ENCODE assay signal across 2 cellular contexts in the genomic region with DNA sequence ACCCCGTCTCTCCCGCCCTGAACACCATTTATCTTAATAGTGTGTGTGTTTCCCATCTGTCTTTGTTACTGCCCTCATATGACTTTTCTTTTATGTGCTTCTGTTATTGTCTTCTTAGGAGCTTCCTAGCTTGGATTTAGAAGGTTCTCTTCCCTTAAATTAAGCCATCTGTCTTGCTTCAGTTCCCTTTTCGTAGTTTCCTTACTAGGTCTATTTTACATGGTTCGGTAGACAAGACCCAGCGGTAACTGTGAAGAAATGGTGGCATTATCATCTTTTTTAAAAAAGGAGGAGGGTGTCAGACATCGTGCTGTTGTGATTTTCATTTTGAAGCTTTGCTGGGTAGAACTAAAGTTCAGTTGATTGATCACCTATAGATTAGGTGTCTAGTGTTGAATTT.
A peak's percentile ranks its signal among the peaks of the same experiment; 100 is the strongest.
TF ChIP-seq lines count a peak whose summit lies in the region.

No MANE protein-coding gene starts in this region.

TF ChIP-seq in GM12878, 131 proteins besides CTCF, POLR2A, EP300 and RAD21 (continued from another document):
- TF ChIP-seq RUNX3 (IDR thresholded peaks at IDR 0.05; ENCODE audit: low read length) = 0 out of 2 replicates have a peak, but pooled peaks have one; percentile 4
- 0 out of 2 replicates have a peak, but pooled peaks have one; percentile 11 for TF ChIP-seq NFIC (IDR thresholded peaks at IDR 0.05; ENCODE audit: low read depth, low read length)
- TF ChIP-seq SPI1 (IDR thresholded peaks at IDR 0.05; ENCODE audit: borderline replicate concordance, insufficient read depth, low read depth, low read length) = peak; percentile 63; the same call in 1 of the 2 replicates
TF ChIP-seq in GM12878: peak in this region for 4.

TF ChIP-seq in SK-N-SH treated with all-trans-retinoic acid at 6 μM for 48 hours, 23 proteins besides CTCF, POLR2A, EP300 and RAD21:
- TF ChIP-seq, protein P1, sequence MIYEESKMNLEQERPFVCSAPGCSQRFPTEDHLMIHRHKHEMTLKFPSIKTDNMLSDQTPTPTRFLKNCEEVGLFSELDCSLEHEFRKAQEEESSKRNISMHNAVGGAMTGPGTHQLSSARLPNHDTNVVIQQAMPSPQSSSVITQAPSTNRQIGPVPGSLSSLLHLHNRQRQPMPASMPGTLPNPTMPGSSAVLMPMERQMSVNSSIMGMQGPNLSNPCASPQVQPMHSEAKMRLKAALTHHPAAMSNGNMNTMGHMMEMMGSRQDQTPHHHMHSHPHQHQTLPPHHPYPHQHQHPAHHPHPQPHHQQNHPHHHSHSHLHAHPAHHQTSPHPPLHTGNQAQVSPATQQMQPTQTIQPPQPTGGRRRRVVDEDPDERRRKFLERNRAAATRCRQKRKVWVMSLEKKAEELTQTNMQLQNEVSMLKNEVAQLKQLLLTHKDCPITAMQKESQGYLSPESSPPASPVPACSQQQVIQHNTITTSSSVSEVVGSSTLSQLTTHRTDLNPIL (CRISPR knock-in tag; IDR thresholded peaks at IDR 0.05; ENCODE audit: low read depth) = no peak
- no peak for TF ChIP-seq OSR1 (CRISPR knock-in tag; IDR thresholded peaks at IDR 0.05)
- TF ChIP-seq ZNF8 (CRISPR knock-in tag; IDR thresholded peaks at IDR 0.05) = no peak
- TF ChIP-seq ARNTL (CRISPR knock-in tag; IDR thresholded peaks at IDR 0.05; ENCODE audit: borderline replicate concordance, low read depth) = no peak
- no peak for TF ChIP-seq SNAI2 (CRISPR knock-in tag; IDR thresholded peaks at IDR 0.05)
- no peak for TF ChIP-seq ZFP30 (CRISPR knock-in tag; IDR thresholded peaks at IDR 0.05)
- TF ChIP-seq ZC3H10 (CRISPR knock-in tag; IDR thresholded peaks at IDR 0.05) = no peak
- TF ChIP-seq, protein P2, sequence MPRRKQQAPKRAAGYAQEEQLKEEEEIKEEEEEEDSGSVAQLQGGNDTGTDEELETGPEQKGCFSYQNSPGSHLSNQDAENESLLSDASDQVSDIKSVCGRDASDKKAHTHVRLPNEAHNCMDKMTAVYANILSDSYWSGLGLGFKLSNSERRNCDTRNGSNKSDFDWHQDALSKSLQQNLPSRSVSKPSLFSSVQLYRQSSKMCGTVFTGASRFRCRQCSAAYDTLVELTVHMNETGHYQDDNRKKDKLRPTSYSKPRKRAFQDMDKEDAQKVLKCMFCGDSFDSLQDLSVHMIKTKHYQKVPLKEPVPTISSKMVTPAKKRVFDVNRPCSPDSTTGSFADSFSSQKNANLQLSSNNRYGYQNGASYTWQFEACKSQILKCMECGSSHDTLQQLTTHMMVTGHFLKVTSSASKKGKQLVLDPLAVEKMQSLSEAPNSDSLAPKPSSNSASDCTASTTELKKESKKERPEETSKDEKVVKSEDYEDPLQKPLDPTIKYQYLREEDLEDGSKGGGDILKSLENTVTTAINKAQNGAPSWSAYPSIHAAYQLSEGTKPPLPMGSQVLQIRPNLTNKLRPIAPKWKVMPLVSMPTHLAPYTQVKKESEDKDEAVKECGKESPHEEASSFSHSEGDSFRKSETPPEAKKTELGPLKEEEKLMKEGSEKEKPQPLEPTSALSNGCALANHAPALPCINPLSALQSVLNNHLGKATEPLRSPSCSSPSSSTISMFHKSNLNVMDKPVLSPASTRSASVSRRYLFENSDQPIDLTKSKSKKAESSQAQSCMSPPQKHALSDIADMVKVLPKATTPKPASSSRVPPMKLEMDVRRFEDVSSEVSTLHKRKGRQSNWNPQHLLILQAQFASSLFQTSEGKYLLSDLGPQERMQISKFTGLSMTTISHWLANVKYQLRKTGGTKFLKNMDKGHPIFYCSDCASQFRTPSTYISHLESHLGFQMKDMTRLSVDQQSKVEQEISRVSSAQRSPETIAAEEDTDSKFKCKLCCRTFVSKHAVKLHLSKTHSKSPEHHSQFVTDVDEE (CRISPR knock-in tag; IDR thresholded peaks at IDR 0.05) = no peak
- no peak for TF ChIP-seq PPARA (CRISPR knock-in tag; IDR thresholded peaks at IDR 0.05; ENCODE audit: borderline replicate concordance)
- TF ChIP-seq ZFP3 (CRISPR knock-in tag; IDR thresholded peaks at IDR 0.05) = no peak
- no peak for TF ChIP-seq ESRRG (CRISPR knock-in tag; IDR thresholded peaks at IDR 0.05)
- no peak for TF ChIP-seq BACH2 (CRISPR knock-in tag; IDR thresholded peaks at IDR 0.05; ENCODE audit: borderline replicate concordance)
- TF ChIP-seq ISL1 (CRISPR knock-in tag; IDR thresholded peaks at IDR 0.05) = no peak
- TF ChIP-seq, protein P3, sequence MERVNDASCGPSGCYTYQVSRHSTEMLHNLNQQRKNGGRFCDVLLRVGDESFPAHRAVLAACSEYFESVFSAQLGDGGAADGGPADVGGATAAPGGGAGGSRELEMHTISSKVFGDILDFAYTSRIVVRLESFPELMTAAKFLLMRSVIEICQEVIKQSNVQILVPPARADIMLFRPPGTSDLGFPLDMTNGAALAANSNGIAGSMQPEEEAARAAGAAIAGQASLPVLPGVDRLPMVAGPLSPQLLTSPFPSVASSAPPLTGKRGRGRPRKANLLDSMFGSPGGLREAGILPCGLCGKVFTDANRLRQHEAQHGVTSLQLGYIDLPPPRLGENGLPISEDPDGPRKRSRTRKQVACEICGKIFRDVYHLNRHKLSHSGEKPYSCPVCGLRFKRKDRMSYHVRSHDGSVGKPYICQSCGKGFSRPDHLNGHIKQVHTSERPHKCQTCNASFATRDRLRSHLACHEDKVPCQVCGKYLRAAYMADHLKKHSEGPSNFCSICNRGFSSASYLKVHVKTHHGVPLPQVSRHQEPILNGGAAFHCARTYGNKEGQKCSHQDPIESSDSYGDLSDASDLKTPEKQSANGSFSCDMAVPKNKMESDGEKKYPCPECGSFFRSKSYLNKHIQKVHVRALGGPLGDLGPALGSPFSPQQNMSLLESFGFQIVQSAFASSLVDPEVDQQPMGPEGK (CRISPR knock-in tag; IDR thresholded peaks at IDR 0.05; ENCODE audit: borderline replicate concordance) = no peak
- TF ChIP-seq, protein P4, sequence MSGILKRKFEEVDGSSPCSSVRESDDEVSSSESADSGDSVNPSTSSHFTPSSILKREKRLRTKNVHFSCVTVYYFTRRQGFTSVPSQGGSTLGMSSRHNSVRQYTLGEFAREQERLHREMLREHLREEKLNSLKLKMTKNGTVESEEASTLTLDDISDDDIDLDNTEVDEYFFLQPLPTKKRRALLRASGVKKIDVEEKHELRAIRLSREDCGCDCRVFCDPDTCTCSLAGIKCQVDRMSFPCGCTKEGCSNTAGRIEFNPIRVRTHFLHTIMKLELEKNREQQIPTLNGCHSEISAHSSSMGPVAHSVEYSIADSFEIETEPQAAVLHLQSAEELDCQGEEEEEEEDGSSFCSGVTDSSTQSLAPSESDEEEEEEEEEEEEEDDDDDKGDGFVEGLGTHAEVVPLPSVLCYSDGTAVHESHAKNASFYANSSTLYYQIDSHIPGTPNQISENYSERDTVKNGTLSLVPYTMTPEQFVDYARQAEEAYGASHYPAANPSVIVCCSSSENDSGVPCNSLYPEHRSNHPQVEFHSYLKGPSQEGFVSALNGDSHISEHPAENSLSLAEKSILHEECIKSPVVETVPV (CRISPR knock-in tag; IDR thresholded peaks at IDR 0.05) = no peak
- no peak for TF ChIP-seq ZNF565 (CRISPR knock-in tag; conservative IDR thresholded peaks at IDR 0.05; ENCODE audit: low read depth)
